21 cellular contexts compared by ENCODE assay signal in the genomic region with DNA sequence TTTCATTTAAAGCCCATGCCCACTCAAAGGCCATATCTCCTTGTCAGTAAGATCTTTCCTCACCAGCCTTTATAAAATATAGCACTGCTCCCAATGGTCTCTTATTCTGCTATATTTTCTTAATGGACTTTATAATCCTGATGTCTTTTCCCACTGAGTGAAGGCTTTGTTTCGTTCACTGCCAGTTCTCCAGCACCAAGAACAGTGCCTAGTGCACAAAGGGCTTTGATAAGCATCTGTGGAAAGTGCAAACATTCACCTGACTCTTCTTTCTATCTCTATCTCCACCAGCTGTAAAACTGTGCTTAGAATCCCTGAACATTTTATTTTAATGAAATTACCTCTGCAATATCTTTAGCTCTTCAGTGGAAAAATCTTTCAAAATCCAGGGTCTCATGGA.
"Had no signal": no experiment of that assay in that cellular context is flagged by ENCODE, and none has a peak within 500 bp of the region (broad histone marks: within the 10 kb centered on the region; RNA-seq: fewer than 3 reads in every experiment).

No MANE protein-coding gene starts in this region.

- H3K27ac ChIP-seq: SJSA1, SK-N-MC had no signal

- ATAC-seq: HepG2 had no signal

- FAIRE-seq: HepG2, RCC 7860 had no signal

- H3K9me3 ChIP-seq: SJSA1 had no signal

- DNase-seq: IMR-90, Kasumi-1, KG1, MM.1S, NCI-H1092 treated with DMSO at 0.1 percent for 48 hours, NCI-H1436, NCI-H187, NCI-H2029, NCI-H2081 treated with DMSO at 0.1 percent for 48 hours, NCI-H2227 treated with DMSO at 0.1 percent for 48 hours, NCI-H510A, NCI-H524 treated with DMSO at 0.1 percent for 48 hours, NCI-H69, NCI-H774, Right ventricle myocardium superior, RPMI8226, SIG-M5 had no signal

- H3K27me3 ChIP-seq: SJSA1 had no signal

- H3K4me1 ChIP-seq: SJSA1 had no signal

- H3K4me3 ChIP-seq: SJSA1, SK-N-MC had no signal
